ENCODE assay signal across 35 cellular contexts in genomic region chr16:78215222-78215621, GRCh38.
"Had no signal": no experiment of that assay in that cellular context is flagged by ENCODE, and none has a peak within 500 bp of the region (broad histone marks: within the 10 kb centered on the region; RNA-seq: fewer than 3 reads in every experiment).

No MANE protein-coding gene starts in this region.

- ATAC-seq: activated CD8-positive, alpha-beta T cell treated with anti-CD3 and anti-CD28 coated beads for 36 hours; activated naive CD8-positive, alpha-beta T cell treated with anti-CD3 and anti-CD28 coated beads, Interleukin-2, amount 50 U/mL, for 24 hours had no signal

- H3K4me1 ChIP-seq: ascending aorta had no signal

- H3K36me3 Mint-ChIP-seq: activated CD4-positive, alpha-beta memory T cell treated with anti-CD3 and anti-CD28 coated beads for 36 hours; activated naive CD4-positive, alpha-beta T cell treated with anti-CD3 and anti-CD28 coated beads, Interleukin-2, amount 10 ng/mL, durations not matched to agents 7 days and 5 days; activated naive CD8-positive, alpha-beta T cell treated with anti-CD3 and anti-CD28 coated beads, Interleukin-2, amount 10 ng/mL, durations not matched to agents 7 days and 5 days; brain had no signal

- H3K4me3 Mint-ChIP-seq: activated B cell treated with CpG ODN at 0.5 μM for 24 hours; activated CD4-positive, alpha-beta memory T cell treated with anti-CD3 and anti-CD28 coated beads for 36 hours; activated CD4-positive, alpha-beta T cell treated with anti-CD3 and anti-CD28 coated beads, Interleukin-2, amount 10 ng/mL, durations not matched to agents 24 days and 14 days; activated CD8-positive, alpha-beta T cell treated with anti-CD3 and anti-CD28 coated beads for 36 hours; activated naive CD4-positive, alpha-beta T cell treated with anti-CD3 and anti-CD28 coated beads, Interleukin-2, amount 10 ng/mL, durations not matched to agents 7 days and 5 days; activated naive CD4-positive, alpha-beta T cell treated with anti-CD3 and anti-CD28 coated beads, Interleukin-2, amount 50 U/mL, for 24 hours; activated naive CD8-positive, alpha-beta T cell; activated naive CD8-positive, alpha-beta T cell treated with anti-CD3 and anti-CD28 coated beads, Interleukin-2, amount 10 ng/mL, durations not matched to agents 7 days and 5 days; activated naive CD8-positive, alpha-beta T cell treated with anti-CD3 and anti-CD28 coated beads, Interleukin-2, amount 50 U/mL, for 24 hours; brain; central memory CD8-positive, alpha-beta T cell; T-helper 1 cell treated with Interleukin-12 subunit alpha and Interleukin-12 subunit beta and Interleukin-4 antibody, amounts not matched to agents 30 μg/mL and 1 μg/mL, for 36 hours; T-helper 2 cell treated with Interferon-gamma antibody and Interleukin-4, amounts not matched to agents 5 μg/mL and 100 μg/mL, for 36 hours had no signal

- H3K9me3 ChIP-seq: ascending aorta had no signal

- DNase-seq: activated B cell treated with CpG ODN at 0.5 μM for 24 hours; activated CD4-positive, alpha-beta memory T cell treated with anti-CD3 and anti-CD28 coated beads for 36 hours; activated CD4-positive, alpha-beta T cell treated with anti-CD3 and anti-CD28 coated beads for 4 hours; activated CD4-positive, alpha-beta T cell treated with anti-CD3 and anti-CD28 coated beads, Interleukin-2, amount 10 ng/mL, durations not matched to agents 24 days and 14 days; activated CD4-positive, alpha-beta T cell treated with anti-CD3 and anti-CD28 coated beads, Interleukin-2, amount 50 U/mL, for 1 hour; activated CD4-positive, alpha-beta T cell treated with anti-CD3 and anti-CD28 coated beads, Interleukin-2, amount 50 U/mL, for 4 hours; activated CD4-positive, CD25-positive, alpha-beta regulatory T cell treated with anti-CD3 and anti-CD28 coated beads, Interleukin-2, amount 50 U/mL, for 72 hours; activated CD8-positive, alpha-beta memory T cell treated with anti-CD3 and anti-CD28 coated beads, Interleukin-2, amount 50 U/mL, for 4 hours; activated CD8-positive, alpha-beta T cell treated with anti-CD3 and anti-CD28 coated beads for 36 hours; activated effector memory CD4-positive, alpha-beta T cell treated with Interleukin-2 at 50 U/mL for 16 hours; activated gamma-delta T cell; activated naive CD4-positive, alpha-beta T cell treated with anti-CD3 and anti-CD28 coated beads, Interleukin-2, amount 10 ng/mL, durations not matched to agents 7 days and 5 days; activated naive CD4-positive, alpha-beta T cell treated with Interleukin-2 at 50 U/mL for 16 hours; activated naive CD8-positive, alpha-beta T cell treated with anti-CD3 and anti-CD28 coated beads, Interleukin-2, amount 10 ng/mL, durations not matched to agents 7 days and 5 days; activated naive CD8-positive, alpha-beta T cell treated with anti-CD3 and anti-CD28 coated beads, Interleukin-2, amount 50 U/mL, for 24 hours; activated T-cell treated with anti-CD3 and anti-CD28 coated beads for 4 hours; activated T-cell treated with anti-CD3 and anti-CD28 coated beads, Interleukin-2, amount 50 U/mL, for 1 hour; activated T-cell treated with anti-CD3 and anti-CD28 coated beads, Interleukin-2, amount 50 U/mL, for 48 hours; amygdala; anterior cingulate cortex; caudate nucleus; cerebellar nuclear complex; T-helper 1 cell; T-helper 2 cell; T-helper 9 cell had no signal

- H3K4me1 Mint-ChIP-seq: activated CD4-positive, alpha-beta T cell treated with anti-CD3 and anti-CD28 coated beads, Interleukin-2, amount 10 ng/mL, durations not matched to agents 24 days and 14 days; activated naive CD4-positive, alpha-beta T cell treated with anti-CD3 and anti-CD28 coated beads, Interleukin-2, amount 10 ng/mL, durations not matched to agents 7 days and 5 days; activated naive CD4-positive, alpha-beta T cell treated with anti-CD3 and anti-CD28 coated beads, Interleukin-2, amount 50 U/mL, for 24 hours; activated naive CD8-positive, alpha-beta T cell treated with anti-CD3 and anti-CD28 coated beads, Interleukin-2, amount 10 ng/mL, durations not matched to agents 7 days and 5 days; activated naive CD8-positive, alpha-beta T cell treated with anti-CD3 and anti-CD28 coated beads, Interleukin-2, amount 50 U/mL, for 24 hours; central memory CD8-positive, alpha-beta T cell had no signal

- H3K4me3 ChIP-seq: ascending aorta, cardiac muscle cell had no signal

- H3K36me3 ChIP-seq: ascending aorta, cardiac muscle cell had no signal

- H3K27me3 ChIP-seq: ascending aorta, cardiac muscle cell had no signal

- H3K27me3 Mint-ChIP-seq: activated B cell treated with CpG ODN at 0.5 μM for 24 hours; activated CD4-positive, alpha-beta memory T cell treated with anti-CD3 and anti-CD28 coated beads for 36 hours; activated CD4-positive, alpha-beta T cell treated with anti-CD3 and anti-CD28 coated beads, Interleukin-2, amount 10 ng/mL, durations not matched to agents 24 days and 14 days; activated CD8-positive, alpha-beta T cell treated with anti-CD3 and anti-CD28 coated beads for 36 hours; activated naive CD4-positive, alpha-beta T cell treated with anti-CD3 and anti-CD28 coated beads, Interleukin-2, amount 10 ng/mL, durations not matched to agents 7 days and 5 days; activated naive CD4-positive, alpha-beta T cell treated with anti-CD3 and anti-CD28 coated beads, Interleukin-2, amount 50 U/mL, for 24 hours; activated naive CD8-positive, alpha-beta T cell; activated naive CD8-positive, alpha-beta T cell treated with anti-CD3 and anti-CD28 coated beads, Interleukin-2, amount 10 ng/mL, durations not matched to agents 7 days and 5 days; activated naive CD8-positive, alpha-beta T cell treated with anti-CD3 and anti-CD28 coated beads, Interleukin-2, amount 50 U/mL, for 24 hours; central memory CD8-positive, alpha-beta T cell had no signal

- H3K9me3 Mint-ChIP-seq: activated CD4-positive, alpha-beta memory T cell treated with anti-CD3 and anti-CD28 coated beads for 36 hours; activated CD4-positive, alpha-beta T cell treated with anti-CD3 and anti-CD28 coated beads, Interleukin-2, amount 10 ng/mL, durations not matched to agents 24 days and 14 days; activated CD8-positive, alpha-beta T cell treated with anti-CD3 and anti-CD28 coated beads for 36 hours; activated naive CD4-positive, alpha-beta T cell treated with anti-CD3 and anti-CD28 coated beads, Interleukin-2, amount 10 ng/mL, durations not matched to agents 7 days and 5 days; activated naive CD4-positive, alpha-beta T cell treated with anti-CD3 and anti-CD28 coated beads, Interleukin-2, amount 50 U/mL, for 24 hours; activated T-helper 2 cell treated with anti-CD3 and anti-CD28 coated beads, Interferon-gamma antibody, Interleukin-2, Interleukin-4, amounts not matched to agents 10 μg/mL and 5 μg/mL and 100 μg/mL, durations not matched to agents 14 hours and 24 hours and 36 hours; central memory CD8-positive, alpha-beta T cell; T-helper 1 cell treated with Interleukin-12 subunit alpha and Interleukin-12 subunit beta and Interleukin-4 antibody, amounts not matched to agents 30 μg/mL and 1 μg/mL, for 36 hours; T-helper 2 cell treated with Interferon-gamma antibody and Interleukin-4, amounts not matched to agents 5 μg/mL and 100 μg/mL, for 36 hours had no signal

- H3K27ac ChIP-seq: ascending aorta, cardiac muscle cell, VCaP had no signal
